11 cellular contexts compared by ENCODE assay signal in the genomic region with DNA sequence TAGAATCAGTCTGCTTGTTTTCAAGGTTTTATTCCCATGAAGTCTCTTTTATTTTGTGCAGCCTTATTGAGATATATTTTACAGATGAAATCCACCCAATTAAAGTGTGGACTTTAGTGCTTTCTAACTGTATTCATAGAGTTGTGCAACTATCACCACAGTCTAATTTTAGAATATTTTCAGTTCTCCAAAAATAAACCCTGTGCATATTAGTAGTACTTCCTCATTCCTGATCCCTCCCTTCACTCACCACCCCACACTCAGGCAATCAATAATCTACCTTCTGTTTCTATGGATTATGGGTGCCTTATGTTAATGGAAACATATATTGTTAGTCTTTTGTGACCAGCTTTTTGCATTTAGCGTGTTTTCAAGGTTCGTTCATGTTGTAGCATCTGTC.
DNase-seq lines count a peak whose midpoint lies in the region; ATAC-seq lines count a peak whose summit lies in the region.
"Had no signal": no experiment of that assay in that cellular context is flagged by ENCODE, and none has a peak within 500 bp of the region (broad histone marks: within the 10 kb centered on the region; RNA-seq: fewer than 3 reads in every experiment).

No MANE protein-coding gene starts in this region.

- ATAC-seq in GM21576 (IDR thresholded peaks at IDR 0.05; ENCODE audit: unreplicated experiment) (peak; percentile 66), HG03571 (IDR thresholded peaks at IDR 0.05; ENCODE audit: unreplicated experiment) (peak; percentile 65)
- no peak for ATAC-seq in stimulated activated effector memory CD8-positive, alpha-beta T cell treated with anti-CD3 and anti-CD28 coated beads, Interleukin-12 subunit alpha, Interleukin-12 subunit beta, amount 100 ng/mL, for 72 hours

- H3K4me1 Mint-ChIP-seq in stimulated activated effector memory CD8-positive, alpha-beta T cell treated with anti-CD3 and anti-CD28 coated beads, Interleukin-12 subunit alpha, Interleukin-12 subunit beta, amount 100 ng/mL, for 72 hours, result no peaks in the 10 kb centered on the region

- H3K27ac ChIP-seq in epithelial cell of prostate, result peak overlapping the region; percentile 19
- H3K27ac ChIP-seq: SK-N-MC had no signal

- peaks cover 16% of the 10 kb centered on the region for H3K9me3 Mint-ChIP-seq in stimulated activated effector memory CD8-positive, alpha-beta T cell treated with anti-CD3 and anti-CD28 coated beads, Interleukin-12 subunit alpha, Interleukin-12 subunit beta, amount 100 ng/mL, for 72 hours

- DNase-seq in EL (peak; percentile 18), epithelial cell of prostate (ENCODE audit: low read depth, low spot score) (no peak), NCI-H2029 treated with DMSO at 0.1 percent for 48 hours (lab: John Stamatoyannopoulos, UW) (no peak), activated T-cell treated with anti-CD3 and anti-CD28 coated beads for 4 hours (no peak), NCI-H1694 treated with DMSO at 0.1 percent for 48 hours (lab: John Stamatoyannopoulos, UW) (no peak)
- no peak for DNase-seq in stimulated activated effector memory CD8-positive, alpha-beta T cell treated with anti-CD3 and anti-CD28 coated beads, Interleukin-12 subunit alpha, Interleukin-12 subunit beta, amount 100 ng/mL, for 72 hours (ENCODE audit: low spot score in 2 of 2)
- DNase-seq: Caco-2; stimulated activated CD4-positive, alpha-beta T cell treated with anti-CD3 and anti-CD28 coated beads, Interleukin-2, amount 100 ng/mL, for 24 hours had no signal

- H3K4me3 Mint-ChIP-seq in stimulated activated effector memory CD8-positive, alpha-beta T cell treated with anti-CD3 and anti-CD28 coated beads, Interleukin-12 subunit alpha, Interleukin-12 subunit beta, amount 100 ng/mL, for 72 hours, result no peak overlapping the region

- no peaks in the 10 kb centered on the region for H3K36me3 Mint-ChIP-seq in stimulated activated effector memory CD8-positive, alpha-beta T cell treated with anti-CD3 and anti-CD28 coated beads, Interleukin-12 subunit alpha, Interleukin-12 subunit beta, amount 100 ng/mL, for 72 hours

- no peak overlapping the region for H3K27ac Mint-ChIP-seq in stimulated activated effector memory CD8-positive, alpha-beta T cell treated with anti-CD3 and anti-CD28 coated beads, Interleukin-12 subunit alpha, Interleukin-12 subunit beta, amount 100 ng/mL, for 72 hours
